Comparison of ENCODE assay signal across 8 cellular contexts in the genomic region with DNA sequence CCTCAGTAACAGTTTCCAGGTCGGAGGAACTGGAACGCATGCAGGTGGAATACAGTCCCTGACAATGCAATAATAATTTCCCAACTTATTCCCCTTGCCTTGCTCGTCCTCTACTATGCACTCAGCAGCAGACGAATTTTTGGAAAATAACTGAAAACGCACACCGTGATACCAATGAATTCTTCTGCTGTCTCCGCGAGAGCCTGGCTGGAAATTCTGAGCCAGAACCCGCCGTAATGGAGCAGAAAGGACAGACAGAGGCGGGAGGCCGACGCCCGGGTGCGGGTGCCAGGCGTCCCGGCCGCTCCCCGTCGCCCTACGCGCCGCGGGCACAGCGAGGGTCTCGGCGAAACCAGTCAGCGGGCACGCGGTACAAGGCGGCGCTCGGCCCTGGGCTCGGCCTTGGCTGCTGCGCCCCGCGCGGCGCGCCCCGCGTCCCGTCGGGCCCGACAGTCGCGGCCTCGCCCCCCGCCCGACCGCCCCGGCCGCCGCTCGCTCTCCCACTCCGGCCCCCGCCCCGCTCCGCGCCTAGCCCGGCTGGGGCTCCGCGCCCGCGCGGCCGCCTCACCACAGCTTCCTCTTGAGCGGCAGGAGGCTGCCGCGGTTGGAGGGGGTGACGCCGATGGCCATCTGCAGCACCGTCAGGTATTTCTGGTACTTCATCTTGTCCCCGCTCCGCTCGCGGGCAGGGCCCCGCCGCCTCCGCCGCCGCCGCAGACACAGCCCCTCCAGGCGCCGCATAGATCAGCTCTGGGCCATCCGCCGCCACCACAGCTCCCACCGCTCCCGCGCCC.
DNase-seq lines count a peak whose midpoint lies in the region; ATAC-seq and TF ChIP-seq lines count a peak whose summit lies in the region.

No MANE protein-coding gene starts in this region.

- no peaks in the 10 kb centered on the region for H3K9me3 Mint-ChIP-seq in endothelial cell (ENCODE audit: unreplicated experiment)
- H3K9me3 Mint-ChIP-seq in naive thymus-derived CD8-positive, alpha-beta T cell: peaks cover 0 to 21% (median 6%) of the 10 kb centered on the region in 9 donors

- H3K4me3 ChIP-seq in ACC112 (ENCODE audit: low read depth, low read length): peak overlapping the region; percentile 78
- peak overlapping the region; percentile 58 for H3K4me3 ChIP-seq in HUES64 (ENCODE audit: low read length)
- H3K4me3 ChIP-seq in mucosa of descending colon: no peak overlapping the region

- H3K4me1 Mint-ChIP-seq in endothelial cell (ENCODE audit: unreplicated experiment): peaks cover 6% of the 10 kb centered on the region
- H3K4me1 Mint-ChIP-seq in naive thymus-derived CD8-positive, alpha-beta T cell: peaks cover 0 to 7% (median 3%) of the 10 kb centered on the region in 4 donors

- peak overlapping the region; percentile 31 for H2AFZ ChIP-seq in ACC112 (ENCODE audit: low read length, unreplicated experiment)

- no peak overlapping the region for H3K27ac Mint-ChIP-seq in endothelial cell (ENCODE audit: unreplicated experiment)
- H3K27ac Mint-ChIP-seq in naive thymus-derived CD8-positive, alpha-beta T cell: no peak overlapping the region

- no peaks in the 10 kb centered on the region for H3K36me3 Mint-ChIP-seq in endothelial cell (ENCODE audit: low read depth, unreplicated experiment)
- peaks cover 0 to 13% (median 0%) of the 10 kb centered on the region in 3 donors for H3K36me3 Mint-ChIP-seq in naive thymus-derived CD8-positive, alpha-beta T cell

- H3K27me3 ChIP-seq in ACC112 (ENCODE audit: insufficient read depth, low read length) (peaks cover 34% of the 10 kb centered on the region), HUES64 (ENCODE audit: insufficient read depth, low read length) (peaks cover 53% of the 10 kb centered on the region)

- peak overlapping the region; percentile 79 for H3K4me3 Mint-ChIP-seq in endothelial cell (ENCODE audit: unreplicated experiment)
- peak overlapping the region in 2 of 10 donors; percentile 7 to 27 for H3K4me3 Mint-ChIP-seq in naive thymus-derived CD8-positive, alpha-beta T cell

- peak overlapping the region; percentile 22; the same call in 1 of the 2 replicates for H3K9ac ChIP-seq in HUES64 (ENCODE audit: low read depth, low read length)

- WGBS in HUES64: 3% methylated on average over 90 of the region's 90 CpGs

- TF ChIP-seq CTCF in endothelial cell (IDR thresholded peaks at IDR 0.05; ENCODE audit: unreplicated experiment): no peak
- no peak for TF ChIP-seq CTCF in mucosa of descending colon (IDR thresholded peaks at IDR 0.05)

- no peak for ATAC-seq in mucosa of descending colon
- no peak for ATAC-seq in naive thymus-derived CD8-positive, alpha-beta T cell

- POLR2A ChIA-PET in naive thymus-derived CD8-positive, alpha-beta T cell (lab: Charles Lee): no interaction called here

- H3K36me3 ChIP-seq in ACC112 (ENCODE audit: insufficient read depth, low read length): no peaks in the 10 kb centered on the region
- no peaks in the 10 kb centered on the region for H3K36me3 ChIP-seq in HUES64 (ENCODE audit: insufficient read depth, low read length)
- no peaks in the 10 kb centered on the region for H3K36me3 ChIP-seq in mucosa of descending colon (ENCODE audit: low read depth)

- H3K27ac ChIP-seq in ACC112 (ENCODE audit: low read depth, low read length) (no peak overlapping the region), HUES64 (ENCODE audit: low read depth, low read length) (no peak overlapping the region)

- intact Hi-C loops in mucosa of descending colon (cut with DNase I, micrococcal nuclease): no loop called here

- H3K27me3 Mint-ChIP-seq in endothelial cell (ENCODE audit: unreplicated experiment): no peaks in the 10 kb centered on the region
- H3K27me3 Mint-ChIP-seq in naive thymus-derived CD8-positive, alpha-beta T cell: peaks cover 48 to 78% (median 60%) of the 10 kb centered on the region in 5 donors

- DNase-seq in endothelial cell (ENCODE audit: low spot score) (peak; percentile 37), mucosa of descending colon (peak in 2 of 3 donors; percentile 9 to 35), RKO (ENCODE audit: low spot score) (no peak), hepatic stellate cell (ENCODE audit: low spot score) (no peak), NCI-H146 treated with DMSO at 0.1 percent for 48 hours (lab: John Stamatoyannopoulos, UW; ENCODE audit: unreplicated experiment) (no peak)
- no peak for DNase-seq in naive thymus-derived CD8-positive, alpha-beta T cell

- H3K9me3 ChIP-seq in HUES64 (ENCODE audit: insufficient read depth, low read depth, low read length) (peaks cover 6% of the 10 kb centered on the region; the same call in 1 of the 2 replicates), mucosa of descending colon (no peaks in the 10 kb centered on the region)

- H3K79me2 ChIP-seq in ACC112 (ENCODE audit: control insufficient read depth, insufficient read depth, low read length, unreplicated experiment): no peaks in the 10 kb centered on the region

- no peaks in the 10 kb centered on the region for H3K4me1 ChIP-seq in ACC112 (ENCODE audit: control insufficient read depth, insufficient read depth, low read length, unreplicated experiment)
- no peaks in the 10 kb centered on the region for H3K4me1 ChIP-seq in HUES64 (ENCODE audit: insufficient read depth, low read length)
- no peaks in the 10 kb centered on the region for H3K4me1 ChIP-seq in mucosa of descending colon (ENCODE audit: low read depth)

Comparison
In these comparisons a context has a peak if more than half of its experiments do, and no peak if none do; other contexts are left out.
1. DNase-seq: peak in endothelial cell (single experiment) and mucosa of descending colon (2 of 3); none in RKO (single experiment), hepatic stellate cell (single experiment), naive thymus-derived CD8-positive, alpha-beta T cell (0 of 10) and NCI-H146 treated with DMSO at 0.1 percent for 48 hours (single experiment).